In genomic region chr20:2220298-2220697, GRCh38 we compare ENCODE assay signal across 37 cellular contexts.
"Had no signal": no experiment of that assay in that cellular context is flagged by ENCODE, and none has a peak within 500 bp of the region (broad histone marks: within the 10 kb centered on the region; RNA-seq: fewer than 3 reads in every experiment).

No MANE protein-coding gene starts in this region.

- ATAC-seq: activated naive CD4-positive, alpha-beta T cell treated with anti-CD3 and anti-CD28 coated beads, Interleukin-2, amount 50 U/mL, for 72 hours; activated naive CD8-positive, alpha-beta T cell treated with anti-CD3 and anti-CD28 coated beads, Interleukin-2, amount 50 U/mL, for 24 hours; activated T-cell treated with anti-CD3 and anti-CD28 coated beads, Interleukin-2, amount 50 U/mL, for 4 hours; activated T-cell treated with anti-CD3 and anti-CD28 coated beads, Interleukin-2, amount 50 U/mL, for 72 hours; activated T-helper 17 cell treated with anti-CD3 and anti-CD28 coated beads, Interleukin-2, amount 50 U/mL, for 72 hours had no signal

- H3K4me3 Mint-ChIP-seq: activated naive CD4-positive, alpha-beta T cell treated with anti-CD3 and anti-CD28 coated beads for 36 hours; activated naive CD4-positive, alpha-beta T cell treated with anti-CD3 and anti-CD28 coated beads, Interleukin-2, amount 10 ng/mL, durations not matched to agents 7 days and 5 days; activated naive CD4-positive, alpha-beta T cell treated with anti-CD3 and anti-CD28 coated beads, Interleukin-2, amount 50 U/mL, for 24 hours; activated naive CD8-positive, alpha-beta T cell; activated naive CD8-positive, alpha-beta T cell treated with anti-CD3 and anti-CD28 coated beads for 36 hours; activated naive CD8-positive, alpha-beta T cell treated with anti-CD3 and anti-CD28 coated beads, Interleukin-2, amount 10 ng/mL, durations not matched to agents 7 days and 5 days; activated naive CD8-positive, alpha-beta T cell treated with anti-CD3 and anti-CD28 coated beads, Interleukin-2, amount 50 U/mL, for 24 hours; activated T-cell treated with anti-CD3 and anti-CD28 coated beads, Interleukin-2, amount 50 U/mL, for 24 hours; activated T-cell treated with anti-CD3 and anti-CD28 coated beads, Interleukin-2, amount 50 U/mL, for 4 hours; activated T-cell treated with anti-CD3 and anti-CD28 coated beads, Interleukin-2, amount 50 U/mL, for 72 hours; activated T-helper 1 cell treated with anti-CD3 and anti-CD28 coated beads, Interleukin-12 subunit alpha, Interleukin-12 subunit beta, Interleukin-2, Interleukin-4 antibody, amounts not matched to agents 30 ng/mL and 10 ng/mL and 1 ng/mL, durations not matched to agents 14 hours and 24 hours and 36 hours; activated T-helper 17 cell treated with anti-CD3 and anti-CD28 coated beads, Interleukin-2, amount 50 U/mL, for 72 hours; brain; central memory CD8-positive, alpha-beta T cell had no signal

- H3K4me1 ChIP-seq: ascending aorta, breast epithelium had no signal

- DNase-seq: activated effector memory CD4-positive, alpha-beta T cell treated with anti-CD3 and anti-CD28 coated beads, Interleukin-2, amount 50 U/mL, for 16 hours; activated effector memory CD4-positive, alpha-beta T cell treated with Interleukin-2 at 50 U/mL for 16 hours; activated gamma-delta T cell; activated gamma-delta T cell treated with Interleukin-2 at 50 U/mL for 16 hours; activated naive CD4-positive, alpha-beta T cell; activated naive CD4-positive, alpha-beta T cell treated with anti-CD3 and anti-CD28 coated beads for 36 hours; activated naive CD4-positive, alpha-beta T cell treated with anti-CD3 and anti-CD28 coated beads, Interleukin-2, amount 10 ng/mL, durations not matched to agents 7 days and 5 days; activated naive CD4-positive, alpha-beta T cell treated with anti-CD3 and anti-CD28 coated beads, Interleukin-2, amount 50 U/mL, for 16 hours; activated naive CD4-positive, alpha-beta T cell treated with Interleukin-2 at 50 U/mL for 16 hours; activated naive CD8-positive, alpha-beta T cell treated with anti-CD3 and anti-CD28 coated beads for 36 hours; activated naive CD8-positive, alpha-beta T cell treated with anti-CD3 and anti-CD28 coated beads, Interleukin-2, amount 10 ng/mL, durations not matched to agents 7 days and 5 days; activated naive CD8-positive, alpha-beta T cell treated with anti-CD3 and anti-CD28 coated beads, Interleukin-2, amount 50 U/mL, for 24 hours; activated T-cell treated with anti-CD3 and anti-CD28 coated beads, Interleukin-2, amount 50 U/mL, for 1 hour; activated T-cell treated with anti-CD3 and anti-CD28 coated beads, Interleukin-2, amount 50 U/mL, for 24 hours; activated T-cell treated with anti-CD3 and anti-CD28 coated beads, Interleukin-2, amount 50 U/mL, for 4 hours; activated T-cell treated with anti-CD3 and anti-CD28 coated beads, Interleukin-2, amount 50 U/mL, for 48 hours; activated T-cell treated with anti-CD3 and anti-CD28 coated beads, Interleukin-2, amount 50 U/mL, for 72 hours; adrenal gland; amniotic stem cell; amygdala; anterior cingulate cortex; aorta; brain microvascular endothelial cell; caudate nucleus; central memory CD4-positive, alpha-beta T cell; cerebellar nuclear complex had no signal

- H3K4me1 Mint-ChIP-seq: brain; central memory CD8-positive, alpha-beta T cell had no signal

- H3K9me3 ChIP-seq: adrenal gland, ascending aorta, breast epithelium had no signal

- H3K27ac ChIP-seq: adrenal gland, ascending aorta, brain microvascular endothelial cell, breast epithelium, cardiac muscle cell had no signal

- H3K36me3 ChIP-seq: adrenal gland, ascending aorta, brain microvascular endothelial cell, breast epithelium, cardiac muscle cell had no signal

- H3K27ac Mint-ChIP-seq: activated naive CD4-positive, alpha-beta T cell treated with anti-CD3 and anti-CD28 coated beads for 36 hours; activated naive CD4-positive, alpha-beta T cell treated with anti-CD3 and anti-CD28 coated beads, Interleukin-2, amount 10 ng/mL, durations not matched to agents 7 days and 5 days; activated naive CD4-positive, alpha-beta T cell treated with anti-CD3 and anti-CD28 coated beads, Interleukin-2, amount 50 U/mL, for 24 hours; activated naive CD4-positive, alpha-beta T cell treated with anti-CD3 and anti-CD28 coated beads, Interleukin-2, amount 50 U/mL, for 72 hours; activated naive CD8-positive, alpha-beta T cell; activated naive CD8-positive, alpha-beta T cell treated with anti-CD3 and anti-CD28 coated beads for 36 hours; activated naive CD8-positive, alpha-beta T cell treated with anti-CD3 and anti-CD28 coated beads, Interleukin-2, amount 10 ng/mL, durations not matched to agents 7 days and 5 days; activated naive CD8-positive, alpha-beta T cell treated with anti-CD3 and anti-CD28 coated beads, Interleukin-2, amount 50 U/mL, for 24 hours; activated T-cell treated with anti-CD3 and anti-CD28 coated beads, Interleukin-2, amount 50 U/mL, for 24 hours; activated T-cell treated with anti-CD3 and anti-CD28 coated beads, Interleukin-2, amount 50 U/mL, for 72 hours; activated T-helper 1 cell treated with anti-CD3 and anti-CD28 coated beads, Interleukin-12 subunit alpha, Interleukin-12 subunit beta, Interleukin-2, Interleukin-4 antibody, amounts not matched to agents 30 ng/mL and 10 ng/mL and 1 ng/mL, durations not matched to agents 14 hours and 24 hours and 36 hours; activated T-helper 17 cell treated with anti-CD3 and anti-CD28 coated beads, Interleukin-2, amount 50 U/mL, for 72 hours; activated T-helper 2 cell treated with anti-CD3 and anti-CD28 coated beads, Interferon-gamma antibody, Interleukin-2, Interleukin-4, amounts not matched to agents 10 μg/mL and 5 μg/mL and 100 μg/mL, durations not matched to agents 14 hours and 24 hours and 36 hours; brain had no signal

- H3K27me3 ChIP-seq: adrenal gland, ascending aorta, brain microvascular endothelial cell, breast epithelium, cardiac muscle cell had no signal

- H3K36me3 Mint-ChIP-seq: activated naive CD8-positive, alpha-beta T cell treated with anti-CD3 and anti-CD28 coated beads for 36 hours; brain had no signal

- H3K4me3 ChIP-seq: adrenal gland, ascending aorta, breast epithelium, cardiac muscle cell had no signal

- H3K9me3 Mint-ChIP-seq: activated naive CD4-positive, alpha-beta T cell treated with anti-CD3 and anti-CD28 coated beads, Interleukin-2, amount 50 U/mL, for 24 hours; activated naive CD8-positive, alpha-beta T cell treated with anti-CD3 and anti-CD28 coated beads, Interleukin-2, amount 10 ng/mL, durations not matched to agents 7 days and 5 days; activated T-helper 17 cell treated with anti-CD3 and anti-CD28 coated beads, Interleukin-2, amount 50 U/mL, for 72 hours had no signal

- H3K27me3 Mint-ChIP-seq: activated naive CD4-positive, alpha-beta T cell treated with anti-CD3 and anti-CD28 coated beads, Interleukin-2, amount 50 U/mL, for 24 hours; activated T-helper 17 cell treated with anti-CD3 and anti-CD28 coated beads, Interleukin-2, amount 50 U/mL, for 72 hours had no signal
